In the genomic region with DNA sequence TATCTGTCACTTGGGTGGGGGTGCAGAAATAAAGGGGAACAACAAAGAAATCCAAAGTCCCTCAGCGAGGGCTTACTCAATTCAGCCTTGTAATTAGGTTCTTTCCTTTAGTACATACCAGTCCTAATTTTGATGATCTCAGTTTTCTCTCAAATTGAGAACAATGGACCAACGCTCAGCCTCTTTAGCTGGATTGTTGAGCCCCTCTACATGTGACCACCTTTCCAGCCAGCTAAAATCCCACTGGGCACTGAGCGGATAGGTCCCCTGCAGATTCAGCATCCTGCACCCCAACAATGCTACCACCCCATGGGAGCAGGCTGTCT, we compare ENCODE assay signal across 11 cellular contexts. TPM values are rescaled to one million over a fixed set of nuclear protein-coding genes. Genes with fewer than 3 reads are reported as not detected.
DNase-seq lines count a peak whose midpoint lies in the region; ATAC-seq and TF ChIP-seq lines count a peak whose summit lies in the region.
"Had no signal": no experiment of that assay in that cellular context is flagged by ENCODE, and none has a peak within 500 bp of the region (broad histone marks: within the 10 kb centered on the region; RNA-seq: fewer than 3 reads in every experiment).

No MANE protein-coding gene starts in this region.

- TF ChIP-seq CTCF in CD14-positive monocyte (IDR thresholded peaks at IDR 0.05) = no peak
- TF ChIP-seq CTCF in WTC11 (IDR thresholded peaks at IDR 0.05) = no peak
- TF ChIP-seq CTCF in hepatocyte (IDR thresholded peaks at IDR 0.05; ENCODE audit: poor library complexity) = no peak

- 87% methylated on average over 3 of the region's 3 CpGs for WGBS in hepatocyte (ENCODE audit: low lambda C conversion rate, missing lambda C conversion rate)

- no peak overlapping the region for H3K4me3 ChIP-seq in hepatocyte

- no peaks in the 10 kb centered on the region for H3K36me3 ChIP-seq in hepatocyte (replicated peaks; ENCODE audit: insufficient read depth, low read depth)

- no peak overlapping the region for H2AFZ ChIP-seq in hepatocyte

- H3K9me2 ChIP-seq in hepatocyte (replicated peaks; ENCODE audit: insufficient read depth) = no peaks in the 10 kb centered on the region

- POLR2A ChIA-PET in WTC11 (lab: Charles Lee) = interaction anchor here (1.0 kb wide), 1 partner anchor 75 kb away, joined by 3 read pairs; no protein-coding TSS in a partner anchor

- DNase-seq in CD14-positive monocyte (ENCODE audit: low spot score) (no peak), WTC11 (ENCODE audit: low spot score) (no peak), hepatocyte (ENCODE audit: low spot score) (no peak), sciatic nerve (ENCODE audit: low spot score) (no peak), middle frontal gyrus (ENCODE audit: extremely low spot score, low spot score) (no peak), NCI-H1436 (lab: John Stamatoyannopoulos, UW) (no peak)
- DNase-seq: NCI-H510A had no signal

- peak overlapping the region; percentile 51 for H3K4me2 ChIP-seq in hepatocyte

- H3K4me3 Mint-ChIP-seq in CD14-positive monocyte (no peak overlapping the region), WTC11 (no peak overlapping the region)
- H3K4me3 Mint-ChIP-seq: stimulated activated naive CD8-positive, alpha-beta T cell treated with anti-CD3 and anti-CD28 coated beads, Interleukin-15, Interleukin-2, amounts not matched to agents 100 ng/mL and 50 ng/mL, for 24 hours had no signal

- H3K9me3 Mint-ChIP-seq in CD14-positive monocyte (peaks cover 0 to 2% (median 0%) of the 10 kb centered on the region in 7 donors), WTC11 (no peaks in the 10 kb centered on the region)
- H3K9me3 Mint-ChIP-seq: activated T-helper 2 cell treated with anti-CD3 and anti-CD28 coated beads, Interferon-gamma antibody, Interleukin-2, Interleukin-4, amounts not matched to agents 10 μg/mL and 5 μg/mL and 100 μg/mL, durations not matched to agents 14 hours and 24 hours and 36 hours; stimulated activated naive CD8-positive, alpha-beta T cell treated with anti-CD3 and anti-CD28 coated beads, Interleukin-15, Interleukin-2, amounts not matched to agents 100 ng/mL and 50 ng/mL, for 24 hours had no signal

- H3K36me3 Mint-ChIP-seq in CD14-positive monocyte (peaks cover 8 to 22% of the 10 kb centered on the region in 2 donors), WTC11 (peaks cover 5% of the 10 kb centered on the region; the same call in 1 of the 2 replicates)

- H3K27me3 ChIP-seq in hepatocyte = no peaks in the 10 kb centered on the region

- H3K27me3 Mint-ChIP-seq in CD14-positive monocyte (ENCODE audit: low read depth in 3 of 3) = peaks cover 0 to 5% (median 0%) of the 10 kb centered on the region in 3 donors
- no peaks in the 10 kb centered on the region for H3K27me3 Mint-ChIP-seq in WTC11 (ENCODE audit: low read depth)
- H3K27me3 Mint-ChIP-seq: stimulated activated naive CD8-positive, alpha-beta T cell treated with anti-CD3 and anti-CD28 coated beads, Interleukin-15, Interleukin-2, amounts not matched to agents 100 ng/mL and 50 ng/mL, for 24 hours had no signal

- H4K20me1 ChIP-seq in hepatocyte (ENCODE audit: insufficient read depth, poor library complexity, severe bottlenecking) = peaks cover 30% of the 10 kb centered on the region

- ATAC-seq in WTC11 (no peak), sciatic nerve (peak; percentile 27), GM18502 (IDR thresholded peaks at IDR 0.05; ENCODE audit: poor library complexity, unreplicated experiment) (no peak), HG03432 (IDR thresholded peaks at IDR 0.05; ENCODE audit: unreplicated experiment) (no peak)

- H3K27ac Mint-ChIP-seq in CD14-positive monocyte (peak overlapping the region in 6 of 7 donors; percentile 10 to 92 (median 61)), WTC11 (peak overlapping the region; percentile 43)
- H3K27ac Mint-ChIP-seq: activated T-helper 2 cell treated with anti-CD3 and anti-CD28 coated beads, Interferon-gamma antibody, Interleukin-2, Interleukin-4, amounts not matched to agents 10 μg/mL and 5 μg/mL and 100 μg/mL, durations not matched to agents 14 hours and 24 hours and 36 hours; stimulated activated naive CD8-positive, alpha-beta T cell treated with anti-CD3 and anti-CD28 coated beads, Interleukin-15, Interleukin-2, amounts not matched to agents 100 ng/mL and 50 ng/mL, for 24 hours had no signal

- peaks cover 41% of the 10 kb centered on the region for H3K4me1 ChIP-seq in hepatocyte (ENCODE audit: insufficient read depth)

- H3K4me1 Mint-ChIP-seq in CD14-positive monocyte (peaks cover 62% of the 10 kb centered on the region), WTC11 (peaks cover 56% of the 10 kb centered on the region)

- H3K27ac ChIP-seq in hepatocyte = peak overlapping the region; percentile 47

- CTCF ChIA-PET in WTC11 (lab: Charles Lee) = interaction anchor here (1.0 to 3.2 kb wide), 21 partner anchors 10 to 209 kb away, joined by 3 to 27 read pairs (median 5); no protein-coding TSS in a partner anchor

- peaks cover 99% of the 10 kb centered on the region for H3K79me2 ChIP-seq in hepatocyte

- H3K9me3 ChIP-seq in hepatocyte (ENCODE audit: low read depth) = no peaks in the 10 kb centered on the region

- intact Hi-C loops in CD14-positive monocyte (cut with micrococcal nuclease) (no loop called here), sciatic nerve (cut with DNase I) (no loop called here)

TF ChIP-seq in WTC11, 78 proteins besides CTCF, POLR2A, EP300 and RAD21:
- TF ChIP-seq, protein P1, sequence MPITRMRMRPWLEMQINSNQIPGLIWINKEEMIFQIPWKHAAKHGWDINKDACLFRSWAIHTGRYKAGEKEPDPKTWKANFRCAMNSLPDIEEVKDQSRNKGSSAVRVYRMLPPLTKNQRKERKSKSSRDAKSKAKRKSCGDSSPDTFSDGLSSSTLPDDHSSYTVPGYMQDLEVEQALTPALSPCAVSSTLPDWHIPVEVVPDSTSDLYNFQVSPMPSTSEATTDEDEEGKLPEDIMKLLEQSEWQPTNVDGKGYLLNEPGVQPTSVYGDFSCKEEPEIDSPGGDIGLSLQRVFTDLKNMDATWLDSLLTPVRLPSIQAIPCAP (CRISPR knock-in tag; IDR thresholded peaks at IDR 0.05) = no peak
- no peak for TF ChIP-seq CREB1 (CRISPR knock-in tag; IDR thresholded peaks at IDR 0.05)
- no peak for TF ChIP-seq ZNF423 (CRISPR knock-in tag; IDR thresholded peaks at IDR 0.05)

RNA-seq across cellular contexts. Expression of a gene that starts 11.4 kb away (rescaled TPM):
- polyA plus RNA-seq in CD14-positive monocyte (10 to 100 TPM in 1 of 2 donors, 1 to 10 TPM in 1; 7.4 to 10.6 TPM), hepatocyte (90.0 and 102 TPM in 2 replicates)
- total RNA-seq in WTC11 (2021) (85.9 to 89.7 TPM (median 88.1 TPM) in 3 replicates), hepatocyte (32.1 and 58.2 TPM in 2 replicates), sciatic nerve (72.7 TPM)

RNA-seq across cellular contexts. Expression of a gene that starts 55.8 kb away (rescaled TPM):
- polyA plus RNA-seq in CD14-positive monocyte = 1 to 10 TPM; 1.9 to 3.1 TPM
- 262 to 271 TPM (median 265 TPM) in 3 replicates for total RNA-seq in WTC11 (2021)
- 85.8 and 89.5 TPM in 2 replicates for total RNA-seq in hepatocyte
- 123 and 152 TPM in 2 replicates for polyA plus RNA-seq in hepatocyte
- total RNA-seq in sciatic nerve = 184 TPM

RNA-seq across cellular contexts. Expression of a gene that starts 59.6 kb away (rescaled TPM):
- polyA plus RNA-seq in CD14-positive monocyte (1 to 10 TPM; 1.5 to 2.0 TPM), hepatocyte (67.2 and 76.3 TPM in 2 replicates)
- total RNA-seq in WTC11 (2021) (4.6 to 6.1 TPM (median 5.7 TPM) in 3 replicates), hepatocyte (55.9 and 70.4 TPM in 2 replicates), sciatic nerve (67.6 TPM)
